22 cellular contexts compared by ENCODE assay signal in the genomic region with DNA sequence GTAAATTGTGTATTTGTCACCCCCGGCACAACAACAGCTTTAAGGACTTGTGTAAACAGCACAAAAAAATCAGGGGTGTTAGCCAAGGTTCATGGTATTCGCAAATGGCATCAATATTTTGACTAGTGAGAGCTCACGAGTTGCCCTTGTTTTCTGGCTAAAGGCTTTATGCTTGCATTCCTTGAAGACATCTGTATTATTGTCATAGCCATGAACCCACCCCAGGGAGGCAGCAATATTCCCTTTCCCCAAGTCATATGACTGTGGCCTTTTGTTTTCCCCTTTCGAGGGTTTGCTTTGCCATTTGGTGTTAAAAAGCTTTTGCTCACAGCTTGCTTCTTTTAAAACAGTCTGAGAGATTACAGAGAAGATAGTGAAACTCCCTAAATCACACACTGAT.
DNase-seq lines count a peak whose midpoint lies in the region; ATAC-seq and TF ChIP-seq lines count a peak whose summit lies in the region.
"Had no signal": no experiment of that assay in that cellular context is flagged by ENCODE, and none has a peak within 500 bp of the region (broad histone marks: within the 10 kb centered on the region; RNA-seq: fewer than 3 reads in every experiment).

No MANE protein-coding gene starts in this region.

- H3K27ac Mint-ChIP-seq in mesothelial cell of epicardium (peak overlapping the region; percentile 39), type B pancreatic cell (peak overlapping the region; percentile 24), endothelial cell (ENCODE audit: unreplicated experiment) (no peak overlapping the region)
- no peak overlapping the region for H3K27ac Mint-ChIP-seq in activated CD4-positive, alpha-beta memory T cell treated with anti-CD3 and anti-CD28 coated beads for 36 hours
- H3K27ac Mint-ChIP-seq: activated CD8-positive, alpha-beta memory T cell treated with anti-CD3 and anti-CD28 coated beads, Interleukin-2, amount 10 ng/mL, durations not matched to agents 7 days and 5 days; immature natural killer cell; stimulated activated naive CD8-positive, alpha-beta T cell treated with anti-CD3 and anti-CD28 coated beads, Interleukin-15, amount 100 ng/mL, for 72 hours had no signal

- no peaks in the 10 kb centered on the region for H3K27me3 ChIP-seq in HUES48 (ENCODE audit: control insufficient read depth, insufficient read depth, low read length)
- H3K27me3 ChIP-seq: BLaER1, cardiac muscle cell, right lobe of liver, upper lobe of right lung had no signal

- no peak overlapping the region for H3K9ac ChIP-seq in HUES48 (ENCODE audit: low read depth, low read length)
- H3K9ac ChIP-seq: BLaER1 had no signal

- no peaks in the 10 kb centered on the region for H3K9me3 Mint-ChIP-seq in mesothelial cell of epicardium
- H3K9me3 Mint-ChIP-seq in type B pancreatic cell, result no peaks in the 10 kb centered on the region
- no peaks in the 10 kb centered on the region for H3K9me3 Mint-ChIP-seq in endothelial cell (ENCODE audit: unreplicated experiment)
- H3K9me3 Mint-ChIP-seq in activated CD4-positive, alpha-beta memory T cell treated with anti-CD3 and anti-CD28 coated beads for 36 hours, result no peaks in the 10 kb centered on the region
- H3K9me3 Mint-ChIP-seq: H9; immature natural killer cell; stimulated activated naive CD8-positive, alpha-beta T cell treated with anti-CD3 and anti-CD28 coated beads, Interleukin-15, amount 100 ng/mL, for 72 hours had no signal

- CTCF ChIA-PET in activated CD4-positive, alpha-beta memory T cell treated with anti-CD3 and anti-CD28 coated beads for 36 hours (lab: Charles Lee), result no interaction called here

- H3K4me1 Mint-ChIP-seq in mesothelial cell of epicardium (peaks cover 26% of the 10 kb centered on the region), type B pancreatic cell (ENCODE audit: unreplicated experiment) (peaks cover 43% of the 10 kb centered on the region), endothelial cell (ENCODE audit: unreplicated experiment) (no peaks in the 10 kb centered on the region)
- no peaks in the 10 kb centered on the region for H3K4me1 Mint-ChIP-seq in activated CD4-positive, alpha-beta memory T cell treated with anti-CD3 and anti-CD28 coated beads for 36 hours (ENCODE audit: low read depth)
- H3K4me1 Mint-ChIP-seq: activated CD8-positive, alpha-beta memory T cell treated with anti-CD3 and anti-CD28 coated beads, Interleukin-2, amount 10 ng/mL, durations not matched to agents 7 days and 5 days; immature natural killer cell; stimulated activated naive CD8-positive, alpha-beta T cell treated with anti-CD3 and anti-CD28 coated beads, Interleukin-15, amount 100 ng/mL, for 72 hours had no signal

- H3K4me3 Mint-ChIP-seq in mesothelial cell of epicardium (no peak overlapping the region), type B pancreatic cell (peak overlapping the region; percentile 23), endothelial cell (ENCODE audit: unreplicated experiment) (no peak overlapping the region)
- H3K4me3 Mint-ChIP-seq in activated CD4-positive, alpha-beta memory T cell treated with anti-CD3 and anti-CD28 coated beads for 36 hours, result no peak overlapping the region
- H3K4me3 Mint-ChIP-seq: activated CD8-positive, alpha-beta memory T cell treated with anti-CD3 and anti-CD28 coated beads, Interleukin-2, amount 10 ng/mL, durations not matched to agents 7 days and 5 days; H9; immature natural killer cell; stimulated activated naive CD8-positive, alpha-beta T cell treated with anti-CD3 and anti-CD28 coated beads, Interleukin-15, amount 100 ng/mL, for 72 hours had no signal

- H3K27ac ChIP-seq in HUES48 (ENCODE audit: low read depth, low read length) (peak overlapping the region; percentile 36), cingulate gyrus (ENCODE audit: low read depth, low read length) (peak overlapping the region; percentile 13)
- H3K27ac ChIP-seq: adrenal gland, BLaER1, cardiac muscle cell, left ventricle myocardium inferior, right lobe of liver, SK-N-MC, upper lobe of right lung had no signal

- intact Hi-C loops in activated CD4-positive, alpha-beta memory T cell treated with anti-CD3 and anti-CD28 coated beads for 36 hours (cut with micrococcal nuclease), result no loop called here

- POLR2A ChIA-PET in activated CD4-positive, alpha-beta memory T cell treated with anti-CD3 and anti-CD28 coated beads for 36 hours (lab: Charles Lee), result no interaction called here

- H3K9me3 ChIP-seq in HUES48 (ENCODE audit: control insufficient read depth, insufficient read depth, low read length), result no peaks in the 10 kb centered on the region
- H3K9me3 ChIP-seq: adrenal gland, BLaER1, esophagus squamous epithelium, left ventricle myocardium inferior, right lobe of liver, upper lobe of right lung had no signal

- H3K36me3 Mint-ChIP-seq in mesothelial cell of epicardium (no peaks in the 10 kb centered on the region), type B pancreatic cell (no peaks in the 10 kb centered on the region), endothelial cell (ENCODE audit: low read depth, unreplicated experiment) (no peaks in the 10 kb centered on the region)
- H3K36me3 Mint-ChIP-seq in activated CD4-positive, alpha-beta memory T cell treated with anti-CD3 and anti-CD28 coated beads for 36 hours, result no peaks in the 10 kb centered on the region
- H3K36me3 Mint-ChIP-seq: activated CD8-positive, alpha-beta memory T cell treated with anti-CD3 and anti-CD28 coated beads, Interleukin-2, amount 10 ng/mL, durations not matched to agents 7 days and 5 days; immature natural killer cell had no signal

- H3K27me3 Mint-ChIP-seq in mesothelial cell of epicardium (ENCODE audit: low read depth) (peaks cover 21% of the 10 kb centered on the region), type B pancreatic cell (peaks cover 3% of the 10 kb centered on the region), endothelial cell (ENCODE audit: unreplicated experiment) (no peaks in the 10 kb centered on the region)
- no peaks in the 10 kb centered on the region for H3K27me3 Mint-ChIP-seq in activated CD4-positive, alpha-beta memory T cell treated with anti-CD3 and anti-CD28 coated beads for 36 hours
- H3K27me3 Mint-ChIP-seq: activated CD8-positive, alpha-beta memory T cell treated with anti-CD3 and anti-CD28 coated beads, Interleukin-2, amount 10 ng/mL, durations not matched to agents 7 days and 5 days had no signal

- ATAC-seq in HG03108 (IDR thresholded peaks at IDR 0.05; ENCODE audit: unreplicated experiment), result no peak
- ATAC-seq: activated CD8-positive, alpha-beta memory T cell treated with anti-CD3 and anti-CD28 coated beads, Interleukin-2, amount 10 ng/mL, durations not matched to agents 7 days and 5 days; right lobe of liver; stimulated activated naive CD8-positive, alpha-beta T cell treated with anti-CD3 and anti-CD28 coated beads, Interleukin-15, amount 100 ng/mL, for 72 hours; upper lobe of right lung had no signal

- no peak overlapping the region for H3K4me3 ChIP-seq in HUES48 (ENCODE audit: low read depth, low read length)
- H3K4me3 ChIP-seq: adrenal gland, BLaER1, cardiac muscle cell, esophagus squamous epithelium, left ventricle myocardium inferior, right lobe of liver, SK-N-MC, upper lobe of right lung had no signal

- TF ChIP-seq CTCF in mesothelial cell of epicardium (IDR thresholded peaks at IDR 0.05; ENCODE audit: unreplicated experiment) (no peak), type B pancreatic cell (conservative IDR thresholded peaks at IDR 0.05) (no peak), endothelial cell (IDR thresholded peaks at IDR 0.05; ENCODE audit: unreplicated experiment) (no peak)

- H3K36me3 ChIP-seq in HUES48 (ENCODE audit: control insufficient read depth, insufficient read depth, low read length), result no peaks in the 10 kb centered on the region
- H3K36me3 ChIP-seq: adrenal gland, BLaER1, cardiac muscle cell, esophagus squamous epithelium, left ventricle myocardium inferior, right lobe of liver, upper lobe of right lung had no signal

- H3K4me1 ChIP-seq in HUES48 (ENCODE audit: control insufficient read depth, insufficient read depth, low read length), result peaks cover 10% of the 10 kb centered on the region
- H3K4me1 ChIP-seq: adrenal gland, BLaER1, esophagus squamous epithelium, left ventricle myocardium inferior, right lobe of liver, upper lobe of right lung had no signal

- DNase-seq in mesothelial cell of epicardium (ENCODE audit: low spot score in 2 of 2, unreplicated experiment in 2 of 2), result no peak
- DNase-seq in type B pancreatic cell (ENCODE audit: extremely low spot score, unreplicated experiment), result no peak
- DNase-seq in endothelial cell (ENCODE audit: low spot score), result no peak
- DNase-seq in cerebellar cortex (ENCODE audit: low spot score), result no peak
- DNase-seq in activated CD4-positive, alpha-beta memory T cell treated with anti-CD3 and anti-CD28 coated beads for 36 hours, result no peak
- DNase-seq: activated CD8-positive, alpha-beta memory T cell treated with anti-CD3 and anti-CD28 coated beads, Interleukin-2, amount 10 ng/mL, durations not matched to agents 7 days and 5 days; adrenal gland; esophagus squamous epithelium; H9; immature natural killer cell; left ventricle myocardium inferior; NCI-H146; right lobe of liver; stimulated activated CD4-positive, alpha-beta T cell treated with anti-CD3 and anti-CD28 coated beads, Interleukin-1b, Interleukin-23, amount 100 ng/mL, for 48 hours; stimulated activated naive CD8-positive, alpha-beta T cell treated with anti-CD3 and anti-CD28 coated beads, Interleukin-15, amount 100 ng/mL, for 72 hours; upper lobe of right lung had no signal

Comparison
In these comparisons a context has a peak if more than half of its experiments do, and no peak if none do; other contexts are left out.
1. H3K27ac Mint-ChIP-seq: peak in mesothelial cell of epicardium (single experiment) and type B pancreatic cell (single experiment); none in endothelial cell (single experiment) and activated CD4-positive, alpha-beta memory T cell treated with anti-CD3 and anti-CD28 coated beads for 36 hours (single experiment).